In genomic region chr1:207032528-207033017, GRCh38 we compare ENCODE assay signal across 13 cellular contexts. TPM values are rescaled to one million over a fixed set of nuclear protein-coding genes. Genes with fewer than 3 reads are reported as not detected.
DNase-seq lines count a peak whose midpoint lies in the region; ATAC-seq, FAIRE-seq and TF ChIP-seq lines count a peak whose summit lies in the region.
"Had no signal": no experiment of that assay in that cellular context is flagged by ENCODE, and none has a peak within 500 bp of the region (broad histone marks: within the 10 kb centered on the region; RNA-seq: fewer than 3 reads in every experiment).

Gene C1orf116, minus strand, starts transcription at chr1:207032756. Its CDS starts 5,158 bp downstream, at chr1:207027598.

- CTCF ChIA-PET in K562 (lab: Yijun Ruan, JAX; ENCODE audit: low intra/inter-chr PET ratio) (no interaction called here), OCI-LY7 (lab: Charles Lee; ENCODE audit: unreplicated experiment) (interaction anchor here (0.6 to 1.1 kb wide), 2 partner anchors 17 to 29 kb away, joined by 3 read pairs; no protein-coding TSS in a partner anchor)

- in situ Hi-C loops in K562 (cut with MboI): no loop called here

- H2AFZ ChIP-seq in K562 (ENCODE audit: low read depth, low read length) (peak within 1 kb of the TSS; percentile 81), OCI-LY7 (ENCODE audit: low read length) (no peak within 1 kb of the TSS)

- ATAC-seq in K562 (peak; percentile 88), HG02970 (IDR thresholded peaks at IDR 0.05; ENCODE audit: low FRiP score, unreplicated experiment) (no peak)
- ATAC-seq: activated naive CD4-positive, alpha-beta T cell treated with anti-CD3 and anti-CD28 coated beads, Interleukin-2, amount 50 U/mL, for 72 hours had no signal

- no peaks in the 10 kb centered on the region for H3K27me3 ChIP-seq in K562 (ENCODE audit: control insufficient read depth in 2 of 2, insufficient read depth in 2 of 2, low read length in 2 of 2)

- intact Hi-C loops in K562 (cut with micrococcal nuclease): no loop called here
- intact Hi-C loops in lower leg skin (cut with DNase I; ENCODE audit: low total_unique reads): no loop called here
- intact Hi-C loops in OCI-LY7 (cut with micrococcal nuclease; ENCODE audit: unreplicated experiment): no loop called here

- no peaks in the 10 kb centered on the region for H3K9me1 ChIP-seq in K562 (ENCODE audit: control insufficient read depth, insufficient read depth, low read length)

- no peaks in the 10 kb centered on the region; the same call in 2 of the 3 replicates for H3K79me2 ChIP-seq in K562 (ENCODE audit: control insufficient read depth, insufficient read depth, low read length)
- H3K79me2 ChIP-seq in OCI-LY7 (ENCODE audit: insufficient read depth, low read depth, low read length): no peaks in the 10 kb centered on the region

- H3K36me3 ChIP-seq in K562 (ENCODE audit: control insufficient read depth, insufficient read depth, low read length) (no peaks in the 10 kb centered on the region), OCI-LY7 (ENCODE audit: insufficient read depth, low read length) (no peaks in the 10 kb centered on the region)
- H3K36me3 ChIP-seq: thoracic aorta had no signal

- TF ChIP-seq CTCF in K562 (IDR thresholded peaks at IDR 0.05 in 2 of 3, conservative IDR thresholded peaks at IDR 0.05 in 1 of 3; ENCODE audit: insufficient read depth in 2 of 3, low read depth in 1 of 3, low read length in 3 of 3) (no peak), lower leg skin (IDR thresholded peaks at IDR 0.05) (no peak), OCI-LY7 (conservative IDR thresholded peaks at IDR 0.05; ENCODE audit: low read length) (no peak)

- H3K4me2 ChIP-seq in K562 (ENCODE audit: insufficient read depth, low read length): peak within 1 kb of the TSS; percentile 59
- no peak within 1 kb of the TSS for H3K4me2 ChIP-seq in OCI-LY7 (ENCODE audit: low read length)

- H3K4me1 ChIP-seq in K562 (replicated peaks in 1 of 2; ENCODE audit: control insufficient read depth in 2 of 2, insufficient read depth in 2 of 2, low read length in 2 of 2): peaks cover 13 to 94% of the 10 kb centered on the region in 2 experiments
- H3K4me1 ChIP-seq in OCI-LY7 (ENCODE audit: insufficient read depth, low read length, poor library complexity, severe bottlenecking): no peaks in the 10 kb centered on the region

- H3K9me2 ChIP-seq in OCI-LY7 (ENCODE audit: insufficient read depth, low read length): no peaks in the 10 kb centered on the region

- TF ChIP-seq POLR2A in K562 (conservative IDR thresholded peaks at IDR 0.05) (no peak), lower leg skin (IDR thresholded peaks at IDR 0.05) (peak in 1 of 2 donors; percentile 9)

- H3K27ac ChIP-seq in K562 (ENCODE audit: extremely low read depth, low read depth, low read length): peak within 1 kb of the TSS; percentile 44
- H3K27ac ChIP-seq in OCI-LY7 (ENCODE audit: low read depth, low read length, poor library complexity, severe bottlenecking): no peak within 1 kb of the TSS
- H3K27ac ChIP-seq: HL-60, thoracic aorta had no signal

- 0% methylated on average over 1 of the region's 1 CpG for WGBS in K562 (ENCODE audit: insufficient coverage, low coverage, missing lambda C conversion rate)
- WGBS in lower leg skin, 2 donors: 3 to 5% methylated on average over 1 of the region's 1 CpG

- H3K4me3 ChIP-seq in K562 (no peak within 1 kb of the TSS), lower leg skin (ENCODE audit: low read depth, poor library complexity, severe bottlenecking) (peak within 1 kb of the TSS; percentile 14), OCI-LY7 (ENCODE audit: low read depth, low read length, poor library complexity, severe bottlenecking) (no peak within 1 kb of the TSS)
- H3K4me3 ChIP-seq: thoracic aorta had no signal

- peak; percentile 91 for FAIRE-seq in K562 (lab: Jason Lieb, UNC)

- POLR2A ChIA-PET in K562 (lab: Yijun Ruan, JAX) (interaction anchor here (0.7 to 9.0 kb wide), 9 partner anchors 8 to 319 kb away, joined by 3 to 104 read pairs (median 6); partner anchors contain the start of genes PFKFB2 and YOD1), OCI-LY7 (lab: Charles Lee) (interaction anchor here (0.9 kb wide), 1 partner anchor 26 kb away, joined by 3 read pairs; no protein-coding TSS in a partner anchor)

- H4K20me1 ChIP-seq in K562 (replicated peaks; ENCODE audit: control insufficient read depth, insufficient read depth, low read length) (no peaks in the 10 kb centered on the region), OCI-LY7 (ENCODE audit: insufficient read depth, low read length) (no peaks in the 10 kb centered on the region)

- TF ChIP-seq EP300 in K562 (IDR thresholded peaks at IDR 0.05; ENCODE audit: low read length): no peak; the same call in 1 of the 2 replicates

- H3K9me3 ChIP-seq in K562 (replicated peaks; ENCODE audit: control insufficient read depth, insufficient read depth, low read depth, low read length) (no peaks in the 10 kb centered on the region), OCI-LY7 (ENCODE audit: low read length) (no peaks in the 10 kb centered on the region)
- H3K9me3 ChIP-seq: thoracic aorta had no signal

- no peak for TF ChIP-seq RAD21 in K562 (CRISPR knock-in tag; conservative IDR thresholded peaks at IDR 0.05 in 1 of 2, IDR thresholded peaks at IDR 0.05 in 1 of 2)

- peak within 1 kb of the TSS; percentile 34 to 45; a peak in 3 of 4 replicates for H3K9ac ChIP-seq in K562 (ENCODE audit: insufficient read depth in 1 of 2, low read depth in 2 of 2, low read length in 2 of 2)

- BruUV-seq in K562 (replicated peaks; lab: Mats Ljungman, UMichigan) (no TSS peak), OCI-LY7 (replicated peaks; lab: Mats Ljungman, UMichigan) (no TSS peak)

- DNase-seq in COLO829 (ENCODE audit: low spot score) (peak; percentile 72), NCI-H1436 (lab: John Stamatoyannopoulos, UW) (peak; percentile 85), K562 (ENCODE audit: extremely low read depth in 1 of 4, low spot score in 3 of 4) (peak; percentile 93 to 98 (median 97)), lower leg skin (ENCODE audit: low spot score in 2 of 2) (peak in 1 of 2 donors; percentile 76), hepatic stellate cell (ENCODE audit: low spot score) (no peak), CD1c-positive myeloid dendritic cell (ENCODE audit: extremely low spot score) (no peak), OCI-LY7 (ENCODE audit: low spot score) (no peak)
- DNase-seq: CD4-positive, alpha-beta memory T cell had no signal

TF ChIP-seq in K562, 482 proteins besides CTCF, POLR2A, EP300 and RAD21 (continues in another document):
- TF ChIP-seq POLR2B (IDR thresholded peaks at IDR 0.05; ENCODE audit: low read depth, partially characterized antibody): no peak
- no peak for TF ChIP-seq POLR2G (IDR thresholded peaks at IDR 0.05; ENCODE audit: low read depth, low read length)
- TF ChIP-seq JUND (IDR thresholded peaks at IDR 0.05; ENCODE audit: borderline replicate concordance, low read depth, low read length): peak; percentile 76
- TF ChIP-seq JUND (tag; IDR thresholded peaks at IDR 0.05; ENCODE audit: borderline replicate concordance, low read depth, low read length): peak; percentile 47; the same call in 1 of the 3 replicates
- no peak for TF ChIP-seq TSC22D4 (tag; IDR thresholded peaks at IDR 0.05)
- TF ChIP-seq L3MBTL2 (IDR thresholded peaks at IDR 0.05): 0 out of 2 replicates have a peak, but pooled peaks have one; percentile 22
- no peak for TF ChIP-seq RAD51 (IDR thresholded peaks at IDR 0.05; ENCODE audit: borderline replicate concordance, low read depth)
- TF ChIP-seq ESRRA (IDR thresholded peaks at IDR 0.05; ENCODE audit: borderline replicate concordance, low read depth): no peak
- TF ChIP-seq ZNF282 (CRISPR knock-in tag; IDR thresholded peaks at IDR 0.05): no peak
- peak; percentile 79 for TF ChIP-seq VEZF1 (CRISPR knock-in tag; IDR thresholded peaks at IDR 0.05)
- peak; percentile 55 for TF ChIP-seq NFYB (IDR thresholded peaks at IDR 0.05; ENCODE audit: extremely low read depth, insufficient read length)

RNA-seq across cellular contexts. Expression of gene C1orf116, which starts in this region (rescaled TPM):
- total RNA-seq in K562 (2011; cell fraction: chromatin; rRNA removed; ENCODE audit: low replicate concordance): 2.8 and 4.0 TPM in 2 replicates
- total RNA-seq in K562 (2011; cell fraction: nucleolus; rRNA removed): 2.5 and 3.0 TPM in 2 replicates
- total RNA-seq in K562 (2011; cell fraction: nucleoplasm; rRNA removed): 3.1 and 3.4 TPM in 2 replicates
- 1.8 TPM in 2 replicates for total RNA-seq in K562 (2014; rRNA removed)
- total RNA-seq in K562 (2014; rRNA removed; fragmentation: Illumina TruSeq; extraction: Trizol): 0.80 and 0.95 TPM in 2 replicates
- total RNA-seq in K562 (2015; rRNA removed; fragmentation: Illumina TruSeq; extraction: Trizol): 0.80 and 0.87 TPM in 2 replicates
- total RNA-seq in K562 (2021): 2.6 and 2.7 TPM in 2 replicates
- polyA plus RNA-seq in K562 (2011; rRNA removed): 1.2 and 2.6 TPM in 2 replicates
- 0.81 and 1.4 TPM in 2 replicates for polyA plus RNA-seq in K562 (2011; cell fraction: cytosol; rRNA removed)
- polyA plus RNA-seq in K562 (2011; cell fraction: nucleus; rRNA removed): 2.3 and 5.0 TPM in 2 replicates
- 2.2 and 2.8 TPM in 2 replicates for polyA plus RNA-seq in K562 (2012)
- polyA plus RNA-seq in K562 (2014; fragmentation: Illumina TruSeq; extraction: Trizol): 3.0 and 3.1 TPM in 2 replicates
- polyA plus RNA-seq in K562 (2014; fragmentation: Nextera tagmentation; extraction: Ambion mirVana): under 1 TPM; 0.62 to 0.69 TPM
- 0.62 and 0.95 TPM in 2 replicates for polyA plus RNA-seq in K562 (2014; rRNA removed)
- 2.6 TPM in 2 replicates for polyA minus RNA-seq in K562 (2011; rRNA and poly(A)+ RNA removed)
- 2.4 and 2.5 TPM in 2 replicates for polyA minus RNA-seq in K562 (2011; cell fraction: cytosol; rRNA and poly(A)+ RNA removed)
- 4.4 and 5.2 TPM in 2 replicates for polyA minus RNA-seq in K562 (2011; cell fraction: nucleus; rRNA and poly(A)+ RNA removed)
- total RNA-seq in lower leg skin: 100 to 1,000 TPM in 2 of 4 donors, 10 to 100 TPM in 2; 81.5 to 137 (median 110) TPM
- not detected in 2 replicates for total RNA-seq in OCI-LY7 (2014; rRNA removed; shearing (Covaris generic))
- total RNA-seq in OCI-LY7 (2022): not detected in 2 replicates
- total RNA-seq: skeletal muscle tissue had no signal
- polyA plus RNA-seq: CD4-positive, alpha-beta memory T cell had no signal

Comparison
In these comparisons a context has a peak if more than half of its experiments do, and no peak if none do; other contexts are left out.
1. RNA of gene C1orf116 (total RNA-seq): 81.5 to 137 TPM in lower leg skin; 0.80 to 4.0 TPM in K562 and not detected in OCI-LY7; every median in the first group is over 10 times any median in the second.
2. DNase-seq: peak in COLO829 (single experiment), NCI-H1436 (single experiment) and K562 (4 of 4); none in hepatic stellate cell (single experiment), CD1c-positive myeloid dendritic cell (single experiment) and OCI-LY7 (single experiment).